ENCODE assay signal across 22 cellular contexts in genomic region chr7:159192013-159192412, GRCh38. TPM values are rescaled to one million over a fixed set of nuclear protein-coding genes. Genes with fewer than 3 reads are reported as not detected.
"Had no signal": no experiment of that assay in that cellular context is flagged by ENCODE, and none has a peak within 500 bp of the region (broad histone marks: within the 10 kb centered on the region; RNA-seq: fewer than 3 reads in every experiment).

No MANE protein-coding gene starts in this region.

- H3K4me3 ChIP-seq: body of pancreas, coronary artery, esophagus squamous epithelium, left ventricle myocardium inferior, tibial nerve, uterus had no signal

- H3K36me3 ChIP-seq: esophagus squamous epithelium, left ventricle myocardium inferior, tibial nerve, uterus had no signal

- H3K4me1 ChIP-seq: body of pancreas, parathyroid adenoma, tibial nerve had no signal

- H2AFZ ChIP-seq: parathyroid adenoma had no signal

- H3K79me2 ChIP-seq: parathyroid adenoma had no signal

- H3K27ac ChIP-seq: body of pancreas, coronary artery, esophagus squamous epithelium, left ventricle myocardium inferior, parathyroid adenoma, tibial nerve had no signal

- H3K9ac ChIP-seq: parathyroid adenoma had no signal

- ATAC-seq: activated CD8-positive, alpha-beta T cell treated with anti-CD3 and anti-CD28 coated beads for 36 hours; activated T-cell treated with anti-CD3 and anti-CD28 coated beads, Interleukin-2, amount 50 U/mL, for 72 hours; body of pancreas; stimulated activated memory B cell treated with anti-CD40 and anti-IgM and Interleukin-4, amounts not matched to agents 10 μg/mL and 1 μg/mL and 100 μg/mL, for 72 hours had no signal

- DNase-seq: activated B cell treated with CpG ODN at 0.5 μM for 24 hours; activated CD4-positive, alpha-beta T cell treated with anti-CD3 and anti-CD28 coated beads for 48 hours; activated CD8-positive, alpha-beta T cell treated with anti-CD3 and anti-CD28 coated beads for 36 hours; activated gamma-delta T cell treated with Interleukin-2 at 50 U/mL for 16 hours; activated T-cell treated with anti-CD3 and anti-CD28 coated beads, Interleukin-2, amount 50 U/mL, for 72 hours; amniotic stem cell; body of pancreas; central memory CD4-positive, alpha-beta T cell; esophagus squamous epithelium; hippocampal formation; left ventricle myocardium inferior; naive B cell; stimulated activated CD4-positive, alpha-beta T cell treated with anti-CD3 and anti-CD28 coated beads, Interleukin-2, amount 100 ng/mL, for 48 hours; T-helper 9 cell; uterus had no signal

- H3K27me3 ChIP-seq: body of pancreas, tibial nerve, uterus had no signal

- H3K9me3 ChIP-seq: body of pancreas, uterus had no signal

RNA-seq across cellular contexts. Expression of gene VIPR2, which starts 47.3 kb away (rescaled TPM):
- total RNA-seq: activated B cell treated with CpG ODN at 0.5 μM for 24 hours, fibroblast of villous mesenchyme, glomerular endothelial cell, kidney epithelial cell had no signal
